In the genomic region with DNA sequence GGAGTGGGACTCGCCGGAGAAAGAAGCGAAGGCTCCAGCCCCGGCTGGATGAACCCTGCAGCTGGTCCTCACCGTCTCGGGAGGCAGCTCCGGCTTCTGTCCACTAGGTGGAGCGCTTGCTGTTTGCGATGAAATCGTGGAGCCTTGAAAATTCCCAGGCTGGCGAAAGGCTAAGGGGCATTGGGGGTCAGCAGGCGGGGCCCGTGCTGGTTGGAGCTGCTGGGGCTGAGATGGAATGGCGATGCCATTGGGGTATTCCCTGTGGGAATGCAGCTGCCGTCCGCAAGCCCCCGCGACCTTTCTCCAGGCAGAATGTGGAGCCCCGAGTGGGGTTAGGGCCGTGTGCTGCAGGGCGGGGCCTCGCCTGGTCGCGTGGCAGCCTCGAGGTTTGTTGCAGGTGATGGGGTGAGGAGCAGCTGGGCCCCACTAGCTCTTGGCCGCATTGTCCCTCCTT, we compare ENCODE assay signal across 8 cellular contexts.
A peak's percentile ranks its signal among the peaks of the same experiment; 100 is the strongest.
DNase-seq lines count a peak whose midpoint lies in the region; ATAC-seq, FAIRE-seq and TF ChIP-seq lines count a peak whose summit lies in the region.

No MANE protein-coding gene starts in this region.

- no peaks in the 10 kb centered on the region for H3K36me3 ChIP-seq in kidney (ENCODE audit: control insufficient read depth in 1 of 2, insufficient read depth in 2 of 2, low read length in 2 of 2)

- H3K4me3 Mint-ChIP-seq in WTC11 = no peak overlapping the region

- no peak overlapping the region for H3K27ac Mint-ChIP-seq in WTC11

- H3K27ac ChIP-seq in kidney (ENCODE audit: low read depth in 2 of 2, low read length in 2 of 2) = no peak overlapping the region

- TF ChIP-seq CTCF in WTC11 (IDR thresholded peaks at IDR 0.05) (peak; percentile 75), cardiac fibroblast (IDR thresholded peaks at IDR 0.05; ENCODE audit: low read depth, low read length) (peak; percentile 96), kidney (IDR thresholded peaks at IDR 0.05; ENCODE audit: borderline replicate concordance, extremely low read depth, insufficient read depth) (peak; percentile 87)

- H3K9me3 Mint-ChIP-seq in WTC11 = peaks cover 5% of the 10 kb centered on the region; the same call in 1 of the 2 replicates

- peaks cover 17% of the 10 kb centered on the region for H3K4me1 Mint-ChIP-seq in WTC11

- peak; percentile 35 to 72 for DNase-seq in NCI-H446 (lab: John Stamatoyannopoulos, UW)
- no peak for DNase-seq in NCI-H446 treated with DMSO at 0.1 percent for 48 hours (lab: John Stamatoyannopoulos, UW)
- DNase-seq in NCI-H1694 (lab: John Stamatoyannopoulos, UW) = peak; percentile 65
- DNase-seq in WTC11 (ENCODE audit: low spot score) = peak; percentile 95
- DNase-seq in cardiac fibroblast (ENCODE audit: low read depth in 2 of 2) = peak; percentile 71 to 74
- peak; percentile 92 for DNase-seq in kidney
- peak; percentile 55 for DNase-seq in stimulated activated CD4-positive, alpha-beta T cell treated with anti-CD3 and anti-CD28 coated beads, Interleukin-1b, Interleukin-23, amount 100 ng/mL, for 48 hours

- H3K36me3 Mint-ChIP-seq in WTC11 = no peaks in the 10 kb centered on the region

- H3K4me1 ChIP-seq in kidney (ENCODE audit: control insufficient read depth in 1 of 2, insufficient read depth in 1 of 2, low read depth in 1 of 2, low read length in 2 of 2) = no peaks in the 10 kb centered on the region

- no peak overlapping the region for H3K9ac ChIP-seq in kidney (ENCODE audit: low read length in 2 of 2)

- no peak for FAIRE-seq in kidney (lab: Jason Lieb, UNC)

- intact Hi-C loops in kidney (cut with DNase I) = no loop called here

- H3K4me3 ChIP-seq in cardiac fibroblast (replicated peaks in 1 of 2; ENCODE audit: low read depth in 2 of 2, low read length in 2 of 2) (no peak overlapping the region), kidney (ENCODE audit: low read length in 2 of 2) (no peak overlapping the region)

- peaks cover 43% of the 10 kb centered on the region for H3K27me3 Mint-ChIP-seq in WTC11 (ENCODE audit: low read depth)

- POLR2A ChIA-PET in WTC11 (lab: Charles Lee) = no interaction called here

- H3K9me3 ChIP-seq in kidney (ENCODE audit: control insufficient read depth in 1 of 2, low read length in 2 of 2) = no peaks in the 10 kb centered on the region

- CTCF ChIA-PET in WTC11 (lab: Charles Lee) = interaction anchor here (0.5 to 1.8 kb wide), 35 partner anchors 9 to 236 kb away, joined by 3 to 28 read pairs (median 4); no protein-coding TSS in a partner anchor

- ATAC-seq in WTC11 (peak; percentile 84), GM19455 (IDR thresholded peaks at IDR 0.05; ENCODE audit: unreplicated experiment) (no peak)

TF ChIP-seq in WTC11, 78 proteins besides CTCF, POLR2A, EP300 and RAD21:
- TF ChIP-seq, protein P1, sequence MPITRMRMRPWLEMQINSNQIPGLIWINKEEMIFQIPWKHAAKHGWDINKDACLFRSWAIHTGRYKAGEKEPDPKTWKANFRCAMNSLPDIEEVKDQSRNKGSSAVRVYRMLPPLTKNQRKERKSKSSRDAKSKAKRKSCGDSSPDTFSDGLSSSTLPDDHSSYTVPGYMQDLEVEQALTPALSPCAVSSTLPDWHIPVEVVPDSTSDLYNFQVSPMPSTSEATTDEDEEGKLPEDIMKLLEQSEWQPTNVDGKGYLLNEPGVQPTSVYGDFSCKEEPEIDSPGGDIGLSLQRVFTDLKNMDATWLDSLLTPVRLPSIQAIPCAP (CRISPR knock-in tag; IDR thresholded peaks at IDR 0.05) = no peak
- TF ChIP-seq ETV6 (CRISPR knock-in tag; IDR thresholded peaks at IDR 0.05) = 0 out of 2 replicates have a peak, but pooled peaks have one; percentile 41
- no peak for TF ChIP-seq EMX1 (CRISPR knock-in tag; IDR thresholded peaks at IDR 0.05)
- TF ChIP-seq, protein P2, sequence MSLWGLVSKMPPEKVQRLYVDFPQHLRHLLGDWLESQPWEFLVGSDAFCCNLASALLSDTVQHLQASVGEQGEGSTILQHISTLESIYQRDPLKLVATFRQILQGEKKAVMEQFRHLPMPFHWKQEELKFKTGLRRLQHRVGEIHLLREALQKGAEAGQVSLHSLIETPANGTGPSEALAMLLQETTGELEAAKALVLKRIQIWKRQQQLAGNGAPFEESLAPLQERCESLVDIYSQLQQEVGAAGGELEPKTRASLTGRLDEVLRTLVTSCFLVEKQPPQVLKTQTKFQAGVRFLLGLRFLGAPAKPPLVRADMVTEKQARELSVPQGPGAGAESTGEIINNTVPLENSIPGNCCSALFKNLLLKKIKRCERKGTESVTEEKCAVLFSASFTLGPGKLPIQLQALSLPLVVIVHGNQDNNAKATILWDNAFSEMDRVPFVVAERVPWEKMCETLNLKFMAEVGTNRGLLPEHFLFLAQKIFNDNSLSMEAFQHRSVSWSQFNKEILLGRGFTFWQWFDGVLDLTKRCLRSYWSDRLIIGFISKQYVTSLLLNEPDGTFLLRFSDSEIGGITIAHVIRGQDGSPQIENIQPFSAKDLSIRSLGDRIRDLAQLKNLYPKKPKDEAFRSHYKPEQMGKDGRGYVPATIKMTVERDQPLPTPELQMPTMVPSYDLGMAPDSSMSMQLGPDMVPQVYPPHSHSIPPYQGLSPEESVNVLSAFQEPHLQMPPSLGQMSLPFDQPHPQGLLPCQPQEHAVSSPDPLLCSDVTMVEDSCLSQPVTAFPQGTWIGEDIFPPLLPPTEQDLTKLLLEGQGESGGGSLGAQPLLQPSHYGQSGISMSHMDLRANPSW (CRISPR knock-in tag; conservative IDR thresholded peaks at IDR 0.05; ENCODE audit: low read depth) = no peak
- TF ChIP-seq ESRRA (CRISPR knock-in tag; IDR thresholded peaks at IDR 0.05; ENCODE audit: borderline replicate concordance) = no peak
- no peak for TF ChIP-seq KAT7 (CRISPR knock-in tag; IDR thresholded peaks at IDR 0.05; ENCODE audit: borderline replicate concordance)
- TF ChIP-seq, protein P3, sequence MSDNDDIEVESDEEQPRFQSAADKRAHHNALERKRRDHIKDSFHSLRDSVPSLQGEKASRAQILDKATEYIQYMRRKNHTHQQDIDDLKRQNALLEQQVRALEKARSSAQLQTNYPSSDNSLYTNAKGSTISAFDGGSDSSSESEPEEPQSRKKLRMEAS (CRISPR knock-in tag; IDR thresholded peaks at IDR 0.05) = peak; percentile 43; the same call in 1 of the 2 replicates
- TF ChIP-seq, protein P4, sequence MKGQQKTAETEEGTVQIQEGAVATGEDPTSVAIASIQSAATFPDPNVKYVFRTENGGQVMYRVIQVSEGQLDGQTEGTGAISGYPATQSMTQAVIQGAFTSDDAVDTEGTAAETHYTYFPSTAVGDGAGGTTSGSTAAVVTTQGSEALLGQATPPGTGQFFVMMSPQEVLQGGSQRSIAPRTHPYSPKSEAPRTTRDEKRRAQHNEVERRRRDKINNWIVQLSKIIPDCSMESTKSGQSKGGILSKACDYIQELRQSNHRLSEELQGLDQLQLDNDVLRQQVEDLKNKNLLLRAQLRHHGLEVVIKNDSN (CRISPR knock-in tag; IDR thresholded peaks at IDR 0.05) = no peak
- no peak for TF ChIP-seq TP53 (CRISPR knock-in tag; IDR thresholded peaks at IDR 0.05)
